ENCODE assay signal across 24 cellular contexts in genomic region chrY:14300775-14301174, GRCh38.
DNase-seq lines count a peak whose midpoint lies in the region; ATAC-seq lines count a peak whose summit lies in the region.
"Had no signal": no experiment of that assay in that cellular context is flagged by ENCODE, and none has a peak within 500 bp of the region (broad histone marks: within the 10 kb centered on the region; RNA-seq: fewer than 3 reads in every experiment).

No MANE protein-coding gene starts in this region.

- no peaks in the 10 kb centered on the region for H3K36me3 Mint-ChIP-seq in CD4-positive, CD25-positive, alpha-beta regulatory T cell
- H3K36me3 Mint-ChIP-seq in activated naive CD8-positive, alpha-beta T cell treated with anti-CD3 and anti-CD28 coated beads, Interleukin-2, amount 50 U/mL, for 24 hours (ENCODE audit: low read depth) = no peaks in the 10 kb centered on the region
- H3K36me3 Mint-ChIP-seq: IgD-negative memory B cell had no signal

- no peak overlapping the region for H3K27ac Mint-ChIP-seq in CD4-positive, CD25-positive, alpha-beta regulatory T cell
- peak overlapping the region; percentile 38 for H3K27ac Mint-ChIP-seq in activated naive CD8-positive, alpha-beta T cell treated with anti-CD3 and anti-CD28 coated beads, Interleukin-2, amount 50 U/mL, for 24 hours
- H3K27ac Mint-ChIP-seq: IgD-negative memory B cell had no signal

- DNase-seq in activated CD4-positive, CD25-positive, alpha-beta regulatory T cell treated with anti-CD3 and anti-CD28 coated beads, Interleukin-2, amount 50 U/mL, for 72 hours = no peak
- no peak for DNase-seq in CD4-positive, CD25-positive, alpha-beta regulatory T cell
- DNase-seq in activated naive CD8-positive, alpha-beta T cell treated with anti-CD3 and anti-CD28 coated beads, Interleukin-2, amount 50 U/mL, for 24 hours = no peak
- DNase-seq in NCI-H1436 treated with DMSO at 0.1 percent for 48 hours (lab: John Stamatoyannopoulos, UW) (no peak), 8988T (no peak), T-helper 9 cell (no peak)
- DNase-seq: activated T-cell treated with anti-CD3 and anti-CD28 coated beads for 4 hours, DMS153, heart left ventricle, NCI-H1105, NCI-H2029 treated with DMSO at 0.1 percent for 48 hours, NCI-H2227 treated with DMSO at 0.1 percent for 48 hours, NCI-H69, psoas muscle, SJCRH30, substantia nigra, T-helper 1 cell, upper lobe of left lung had no signal

- H3K4me3 Mint-ChIP-seq in CD4-positive, CD25-positive, alpha-beta regulatory T cell = peak overlapping the region in 1 of 4 donors; percentile 55
- no peak overlapping the region for H3K4me3 Mint-ChIP-seq in activated naive CD8-positive, alpha-beta T cell treated with anti-CD3 and anti-CD28 coated beads, Interleukin-2, amount 50 U/mL, for 24 hours
- H3K4me3 Mint-ChIP-seq: IgD-negative memory B cell had no signal

- H3K27me3 Mint-ChIP-seq in CD4-positive, CD25-positive, alpha-beta regulatory T cell = no peaks in the 10 kb centered on the region
- H3K27me3 Mint-ChIP-seq in activated naive CD8-positive, alpha-beta T cell treated with anti-CD3 and anti-CD28 coated beads, Interleukin-2, amount 50 U/mL, for 24 hours = no peaks in the 10 kb centered on the region
- H3K27me3 Mint-ChIP-seq: IgD-negative memory B cell had no signal

- peak overlapping the region; percentile 59 for H3K4me3 ChIP-seq in CD4-positive, CD25-positive, alpha-beta regulatory T cell (ENCODE audit: low read depth, low read length)
- H3K4me3 ChIP-seq: heart left ventricle, lung, psoas muscle, SJCRH30, upper lobe of left lung had no signal

- no peaks in the 10 kb centered on the region for H3K36me3 ChIP-seq in CD4-positive, CD25-positive, alpha-beta regulatory T cell (ENCODE audit: control insufficient read depth, insufficient read depth, low read length)
- H3K36me3 ChIP-seq: heart left ventricle, SJCRH30, upper lobe of left lung had no signal

- H3K9me3 ChIP-seq in CD4-positive, CD25-positive, alpha-beta regulatory T cell (ENCODE audit: control insufficient read depth in 2 of 2, low read length in 2 of 2) = no peaks in the 10 kb centered on the region
- H3K9me3 ChIP-seq: psoas muscle, SJCRH30, upper lobe of left lung had no signal

- no peaks in the 10 kb centered on the region for H3K4me1 ChIP-seq in CD4-positive, CD25-positive, alpha-beta regulatory T cell (ENCODE audit: control insufficient read depth, insufficient read depth, low read length, poor library complexity, severe bottlenecking)
- H3K4me1 ChIP-seq: heart left ventricle, psoas muscle, SJCRH30, upper lobe of left lung had no signal

- peak; percentile 60 to 65 for ATAC-seq in activated CD4-positive, CD25-positive, alpha-beta regulatory T cell treated with anti-CD3 and anti-CD28 coated beads, Interleukin-2, amount 50 U/mL, for 24 hours
- ATAC-seq in CD4-positive, CD25-positive, alpha-beta regulatory T cell (ENCODE audit: low read depth in 2 of 2) = no peak
- peak; percentile 50 for ATAC-seq in HG02798 (IDR thresholded peaks at IDR 0.05; ENCODE audit: poor library complexity, unreplicated experiment)
- peak; percentile 75 for ATAC-seq in activated naive CD8-positive, alpha-beta T cell treated with anti-CD3 and anti-CD28 coated beads, Interleukin-2, amount 50 U/mL, for 24 hours
- ATAC-seq: heart left ventricle, psoas muscle had no signal

- peaks cover 0 to 20% (median 6%) of the 10 kb centered on the region in 4 donors for H3K4me1 Mint-ChIP-seq in CD4-positive, CD25-positive, alpha-beta regulatory T cell
- peaks cover 22% of the 10 kb centered on the region for H3K4me1 Mint-ChIP-seq in activated naive CD8-positive, alpha-beta T cell treated with anti-CD3 and anti-CD28 coated beads, Interleukin-2, amount 50 U/mL, for 24 hours
- H3K4me1 Mint-ChIP-seq: IgD-negative memory B cell had no signal

- peaks cover 0 to 1% (median 0%) of the 10 kb centered on the region in 7 donors for H3K9me3 Mint-ChIP-seq in CD4-positive, CD25-positive, alpha-beta regulatory T cell
- H3K9me3 Mint-ChIP-seq in activated naive CD8-positive, alpha-beta T cell treated with anti-CD3 and anti-CD28 coated beads, Interleukin-2, amount 50 U/mL, for 24 hours = no peaks in the 10 kb centered on the region
- H3K9me3 Mint-ChIP-seq: IgD-negative memory B cell had no signal

- H3K27me3 ChIP-seq in CD4-positive, CD25-positive, alpha-beta regulatory T cell (ENCODE audit: control insufficient read depth, insufficient read depth, low read length) = no peaks in the 10 kb centered on the region
- H3K27me3 ChIP-seq: heart left ventricle, SJCRH30, upper lobe of left lung had no signal

- H3K27ac ChIP-seq in CD4-positive, CD25-positive, alpha-beta regulatory T cell (ENCODE audit: insufficient read depth, low read length, poor library complexity, severe bottlenecking) = no peak overlapping the region
- H3K27ac ChIP-seq: 22Rv1, epithelial cell of prostate, heart left ventricle, psoas muscle, SJCRH30, upper lobe of left lung had no signal

Comparison
In these comparisons a context has a peak if more than half of its experiments do, and no peak if none do; other contexts are left out.
1. ATAC-seq: peak in activated CD4-positive, CD25-positive, alpha-beta regulatory T cell treated with anti-CD3 and anti-CD28 coated beads, Interleukin-2, amount 50 U/mL, for 24 hours (2 of 2), HG02798 (single experiment) and activated naive CD8-positive, alpha-beta T cell treated with anti-CD3 and anti-CD28 coated beads, Interleukin-2, amount 50 U/mL, for 24 hours (single experiment); none in CD4-positive, CD25-positive, alpha-beta regulatory T cell (0 of 2).